8 cellular contexts compared by ENCODE assay signal in genomic region chr7:6530626-6531491, GRCh38. TPM values are rescaled to one million over a fixed set of nuclear protein-coding genes. Genes with fewer than 3 reads are reported as not detected.
DNase-seq lines count a peak whose midpoint lies in the region; ATAC-seq and TF ChIP-seq lines count a peak whose summit lies in the region.

No MANE protein-coding gene starts in this region.

- H3K27me3 ChIP-seq in left ventricle myocardium inferior (ENCODE audit: low read depth) (peaks cover 100% of the 10 kb centered on the region), breast epithelium (peaks cover under 1 to 64% of the 10 kb centered on the region in 2 donors), stomach (peaks cover 0 to 100% (median 56%) of the 10 kb centered on the region in 3 donors)

- TF ChIP-seq POLR2A in breast epithelium (IDR thresholded peaks at IDR 0.05), result no peak
- TF ChIP-seq POLR2A in stomach (IDR thresholded peaks at IDR 0.05), result no peak

- H3K36me3 ChIP-seq in left ventricle myocardium inferior, result no peaks in the 10 kb centered on the region
- H3K36me3 ChIP-seq in breast epithelium, result no peaks in the 10 kb centered on the region
- no peaks in the 10 kb centered on the region for H3K36me3 ChIP-seq in stomach

- H3K36me3 Mint-ChIP-seq in T-helper 17 cell (ENCODE audit: low read depth), result peaks cover 4% of the 10 kb centered on the region
- H3K36me3 Mint-ChIP-seq in naive thymus-derived CD8-positive, alpha-beta T cell, result no peaks in the 10 kb centered on the region

- peaks cover 13% of the 10 kb centered on the region for H3K4me1 Mint-ChIP-seq in T-helper 17 cell
- H3K4me1 Mint-ChIP-seq in naive thymus-derived CD8-positive, alpha-beta T cell, result peaks cover 12 to 35% (median 26%) of the 10 kb centered on the region in 4 donors

- TF ChIP-seq CTCF in left ventricle myocardium inferior (IDR thresholded peaks at IDR 0.05; ENCODE audit: borderline replicate concordance), result no peak
- no peak for TF ChIP-seq CTCF in breast epithelium (IDR thresholded peaks at IDR 0.05)
- TF ChIP-seq CTCF in stomach (IDR thresholded peaks at IDR 0.05), result no peak

- peaks cover 24% of the 10 kb centered on the region for H3K27me3 Mint-ChIP-seq in T-helper 17 cell
- peaks cover 1 to 13% (median 12%) of the 10 kb centered on the region in 5 donors for H3K27me3 Mint-ChIP-seq in naive thymus-derived CD8-positive, alpha-beta T cell

- H3K27ac ChIP-seq in left ventricle myocardium inferior (replicated peaks) (no peak overlapping the region), breast epithelium (no peak overlapping the region), stomach (no peak overlapping the region)

- ATAC-seq in Right ventricle myocardium superior (ENCODE audit: poor library complexity), result no peak
- peak; percentile 80 for ATAC-seq in T-helper 17 cell
- ATAC-seq in naive thymus-derived CD8-positive, alpha-beta T cell, result peak; percentile 86 to 88

- H3K4me3 ChIP-seq in left ventricle myocardium inferior (peak overlapping the region; percentile 48), breast epithelium (peak overlapping the region in 2 of 3 donors; percentile 51 to 65), stomach (peak overlapping the region; percentile 31 to 53 (median 39))

- no peak for DNase-seq in left ventricle myocardium inferior
- DNase-seq in Right ventricle myocardium superior, result no peak
- peak; percentile 23 to 29 (median 25) for DNase-seq in T-helper 17 cell
- DNase-seq in breast epithelium (ENCODE audit: low spot score in 2 of 2), result no peak
- DNase-seq in naive thymus-derived CD8-positive, alpha-beta T cell, result peak; percentile 60 to 89 (median 76)
- peak; percentile 42 for DNase-seq in stomach
- no peak for DNase-seq in inferior parietal cortex (ENCODE audit: extremely low spot score)
- DNase-seq in NCI-H1930 (lab: John Stamatoyannopoulos, UW), result no peak

- no peak for TF ChIP-seq EP300 in stomach (IDR thresholded peaks at IDR 0.05)

- WGBS in stomach, 5 donors, result 2 to 3% (median 2%) methylated on average over 45 to 74 of the region's 74 CpGs

- H3K4me1 ChIP-seq in left ventricle myocardium inferior (peaks cover 15% of the 10 kb centered on the region), breast epithelium (no peaks in the 10 kb centered on the region), stomach (peaks cover 9 to 24% (median 19%) of the 10 kb centered on the region in 4 donors)

- H3K4me3 Mint-ChIP-seq in T-helper 17 cell, result peak overlapping the region; percentile 80
- H3K4me3 Mint-ChIP-seq in naive thymus-derived CD8-positive, alpha-beta T cell, result peak overlapping the region; percentile 78 to 90 (median 85)

- intact Hi-C loops in left ventricle myocardium inferior (cut with micrococcal nuclease), result no loop called here
- intact Hi-C loops in Right ventricle myocardium superior (cut with DNase I), result no loop called here
- intact Hi-C loops in breast epithelium (cut with DNase I; ENCODE audit: low total_unique reads), result no loop called here
- intact Hi-C loops in stomach (cut with DNase I; ENCODE audit: low total_unique reads), result no loop called here

- no peak overlapping the region for H3K27ac Mint-ChIP-seq in T-helper 17 cell
- H3K27ac Mint-ChIP-seq in naive thymus-derived CD8-positive, alpha-beta T cell, result peak overlapping the region in 7 of 10 donors; percentile 47 to 89 (median 62)

- H3K9me3 ChIP-seq in left ventricle myocardium inferior (replicated peaks), result no peaks in the 10 kb centered on the region
- H3K9me3 ChIP-seq in T-helper 17 cell (ENCODE audit: control insufficient read depth, low read length, poor library complexity, severe bottlenecking), result no peaks in the 10 kb centered on the region
- H3K9me3 ChIP-seq in breast epithelium, result no peaks in the 10 kb centered on the region
- no peaks in the 10 kb centered on the region for H3K9me3 ChIP-seq in stomach

- POLR2A ChIA-PET in naive thymus-derived CD8-positive, alpha-beta T cell (lab: Charles Lee), result interaction anchor here (0.6 to 2.0 kb wide), 8 partner anchors 12 to 76 kb away, joined by 3 to 15 read pairs (median 5); partner anchors contain the start of gene ZDHHC4

- H3K9me3 Mint-ChIP-seq in naive thymus-derived CD8-positive, alpha-beta T cell, result no peaks in the 10 kb centered on the region

RNA-seq across cellular contexts. Expression of gene GRID2IP, which starts 20.4 kb away (rescaled TPM):
- total RNA-seq in left ventricle myocardium inferior (not detected), Right ventricle myocardium superior (not detected), T-helper 17 cell (under 1 TPM; 0.17 to 0.18 TPM), breast epithelium (under 1 TPM in 2 of 3 donors, not detected in 1; 0.33 to 0.88 TPM), stomach (under 1 TPM in 1 of 5 donors, not detected in 4; 0.37 TPM)
- 1 to 10 TPM; 2.6 TPM for total RNA-seq in naive thymus-derived CD8-positive, alpha-beta T cell
- polyA plus RNA-seq in naive thymus-derived CD8-positive, alpha-beta T cell, result under 1 TPM in 2 of 3 donors, not detected in 1; 0.05 to 0.09 TPM
- polyA plus RNA-seq in stomach, result under 1 TPM in 2 of 3 donors, not detected in 1; 0.23 to 0.25 TPM

RNA-seq across cellular contexts. Expression of gene ZDHHC4, which starts 46.4 kb away (rescaled TPM):
- total RNA-seq in left ventricle myocardium inferior, result 36.7 TPM
- 40.8 TPM for total RNA-seq in Right ventricle myocardium superior
- 10 to 100 TPM; 19.1 to 20.6 TPM for total RNA-seq in T-helper 17 cell
- 10 to 100 TPM; 43.2 to 60.6 (median 43.3) TPM for total RNA-seq in breast epithelium
- 10 to 100 TPM; 39.7 to 48.3 TPM for total RNA-seq in naive thymus-derived CD8-positive, alpha-beta T cell
- polyA plus RNA-seq in naive thymus-derived CD8-positive, alpha-beta T cell, result 10 to 100 TPM; 77.2 to 81.0 (median 78.9) TPM
- 10 to 100 TPM in 3 of 5 donors, 1 to 10 TPM in 2; 4.1 to 78.4 (median 22.8) TPM for total RNA-seq in stomach
- 10 to 100 TPM; 41.4 to 49.7 (median 46.4) TPM for polyA plus RNA-seq in stomach

RNA-seq across cellular contexts. Expression of gene KDELR2, which starts 46.9 kb away (rescaled TPM):
- 49.5 TPM for total RNA-seq in left ventricle myocardium inferior
- total RNA-seq in Right ventricle myocardium superior, result 41.3 TPM
- total RNA-seq in T-helper 17 cell, result 10 to 100 TPM; 38.3 to 38.4 TPM
- total RNA-seq in breast epithelium, result 100 to 1,000 TPM in 1 of 3 donors, 10 to 100 TPM in 2; 75.2 to 106 (median 81.7) TPM
- total RNA-seq in naive thymus-derived CD8-positive, alpha-beta T cell, result 10 to 100 TPM; 33.1 to 35.3 TPM
- polyA plus RNA-seq in naive thymus-derived CD8-positive, alpha-beta T cell, result 10 to 100 TPM; 39.2 to 51.1 (median 42.0) TPM
- 100 to 1,000 TPM in 3 of 5 donors, 10 to 100 TPM in 2; 30.9 to 265 (median 117) TPM for total RNA-seq in stomach
- polyA plus RNA-seq in stomach, result 10 to 100 TPM; 53.2 to 73.2 (median 72.2) TPM

RNA-seq across cellular contexts. Expression of gene INTS15, which starts 59.0 kb away (rescaled TPM):
- 14.4 TPM for total RNA-seq in left ventricle myocardium inferior
- 15.6 TPM for total RNA-seq in Right ventricle myocardium superior
- total RNA-seq in T-helper 17 cell, result 10 to 100 TPM; 50.5 to 50.7 TPM
- total RNA-seq in breast epithelium, result 10 to 100 TPM; 22.9 to 36.4 (median 28.2) TPM
- 10 to 100 TPM; 57.4 to 61.8 TPM for total RNA-seq in naive thymus-derived CD8-positive, alpha-beta T cell
- polyA plus RNA-seq in naive thymus-derived CD8-positive, alpha-beta T cell, result 10 to 100 TPM; 29.4 to 43.3 (median 30.2) TPM
- 100 to 1,000 TPM in 1 of 5 donors, 10 to 100 TPM in 4; 12.7 to 203 (median 40.3) TPM for total RNA-seq in stomach
- polyA plus RNA-seq in stomach, result 10 to 100 TPM in 2 of 3 donors, 1 to 10 TPM in 1; 9.3 to 11.5 (median 10.7) TPM

Comparison
In these comparisons a context has a peak if more than half of its experiments do, and no peak if none do; other contexts are left out.
1. DNase-seq: peak in T-helper 17 cell (3 of 3), naive thymus-derived CD8-positive, alpha-beta T cell (10 of 10) and stomach (single experiment); none in left ventricle myocardium inferior (single experiment), Right ventricle myocardium superior (single experiment), breast epithelium (0 of 2), inferior parietal cortex (single experiment) and NCI-H1930 (0 of 2).
2. Peak in every context shown above with its lines, with median percentiles within 50 percentile points of each other: H3K4me3 ChIP-seq.